In the genomic region with DNA sequence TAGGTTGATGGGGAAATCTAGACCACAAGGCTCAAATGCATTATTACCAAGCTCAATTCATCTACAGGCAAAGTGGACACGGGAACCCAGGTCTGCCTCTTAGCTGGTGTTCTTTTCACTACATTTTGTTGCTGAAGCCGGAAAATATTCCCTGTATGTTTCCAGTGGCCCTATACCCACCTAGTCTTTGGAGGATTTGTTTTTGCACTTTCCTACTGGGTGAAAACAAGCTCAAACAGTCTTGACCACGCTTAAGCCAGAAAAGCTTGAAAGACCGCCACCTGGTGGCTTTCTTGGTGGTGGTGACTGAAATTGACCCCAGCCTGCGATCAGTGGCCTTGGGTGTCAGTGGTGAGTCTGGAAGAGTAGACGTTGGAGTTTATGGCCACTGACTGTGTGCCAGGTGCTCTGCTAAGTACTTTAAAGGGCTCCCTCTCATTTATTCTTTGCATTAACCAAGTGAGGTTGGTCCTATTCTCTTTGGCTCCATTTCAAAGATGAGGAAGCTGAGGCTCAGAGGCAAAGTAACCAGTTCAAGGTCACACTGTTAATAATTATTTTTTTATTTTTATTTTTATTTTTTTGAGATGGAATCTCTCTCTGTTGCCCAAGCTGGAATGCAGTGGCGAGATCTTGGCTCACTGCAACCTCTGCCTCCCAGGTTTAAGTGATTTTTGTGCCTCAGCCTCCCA, we compare ENCODE assay signal across 9 cellular contexts. TPM values are rescaled to one million over a fixed set of nuclear protein-coding genes. Genes with fewer than 3 reads are reported as not detected.
A peak's percentile ranks its signal among the peaks of the same experiment; 100 is the strongest.
DNase-seq lines count a peak whose midpoint lies in the region; ATAC-seq and TF ChIP-seq lines count a peak whose summit lies in the region.
"Had no signal": no experiment of that assay in that cellular context is flagged by ENCODE, and none has a peak within 500 bp of the region (broad histone marks: within the 10 kb centered on the region; RNA-seq: fewer than 3 reads in every experiment).

No MANE protein-coding gene starts in this region.

- TF ChIP-seq CTCF in BJ (IDR thresholded peaks at IDR 0.05; ENCODE audit: insufficient read depth, low read depth, low read length) (peak; percentile 77), fibroblast of the aortic adventitia (IDR thresholded peaks at IDR 0.05; ENCODE audit: insufficient read depth, low read length) (peak; percentile 71)

- intact Hi-C loops in posterior vena cava (cut with DNase I) = no loop called here

- no peak for ATAC-seq in HG03025 (IDR thresholded peaks at IDR 0.05; ENCODE audit: low FRiP score, unreplicated experiment)

- CTCF ChIA-PET in BJ (lab: Yijun Ruan, JAX) = interaction anchor here (0.6 to 4.9 kb wide), 25 partner anchors 9 to 285 kb away, joined by 3 to 70 read pairs (median 3); a partner anchor contains a TSS

- no peaks in the 10 kb centered on the region for H3K36me3 ChIP-seq in BJ (ENCODE audit: control insufficient read depth, insufficient read depth, low read length)
- H3K36me3 ChIP-seq: neutrophil had no signal

- H3K27me3 ChIP-seq in BJ (ENCODE audit: control insufficient read depth, insufficient read depth, low read length) = peaks cover 11% of the 10 kb centered on the region

- POLR2A ChIA-PET in BJ (lab: Charles Lee) = no interaction called here

- H3K4me3 ChIP-seq in BJ (ENCODE audit: low read depth, low read length) (no peak overlapping the region), fibroblast of the aortic adventitia (ENCODE audit: low read depth, low read length) (no peak overlapping the region)

- no peak for DNase-seq in BJ (ENCODE audit: low read depth)
- DNase-seq in GM19238 (ENCODE audit: insufficient read length, low spot score) = peak; percentile 30
- peak; percentile 87 for DNase-seq in NCI-H510A treated with DMSO at 0.1 percent for 48 hours (lab: John Stamatoyannopoulos, UW)
- DNase-seq in activated T-cell treated with anti-CD3 and anti-CD28 coated beads for 4 hours = peak; percentile 26
- DNase-seq in fibroblast of the aortic adventitia (ENCODE audit: low read depth) = peak; percentile 66
- peak; percentile 42 for DNase-seq in occipital lobe (lab: John Stamatoyannopoulos, UW)
- no peak for DNase-seq in posterior vena cava (ENCODE audit: low spot score)

RNA-seq across cellular contexts. Expression of a gene that starts 11.1 kb away (rescaled TPM):
- not detected in 2 replicates for polyA plus RNA-seq in BJ (2011; rRNA removed)
- not detected in 2 replicates for polyA minus RNA-seq in BJ (2011; rRNA and poly(A)+ RNA removed)
- total RNA-seq in fibroblast of the aortic adventitia (ENCODE audit: low replicate concordance) = not detected in 2 replicates
- total RNA-seq in occipital lobe = 11.2 TPM
- 10 to 100 TPM; 22.9 to 24.5 TPM for total RNA-seq in posterior vena cava

Comparison
In these comparisons a context has a peak if more than half of its experiments do, and no peak if none do; other contexts are left out.
1. DNase-seq: peak in GM19238 (single experiment), NCI-H510A treated with DMSO at 0.1 percent for 48 hours (single experiment), activated T-cell treated with anti-CD3 and anti-CD28 coated beads for 4 hours (single experiment), fibroblast of the aortic adventitia (single experiment) and occipital lobe (single experiment); none in BJ (single experiment) and posterior vena cava (single experiment).
2. RNA of a gene that starts 11.1 kb away (total RNA-seq): 22.9 to 24.5 TPM in posterior vena cava and 11.2 TPM in occipital lobe (single experiment); not detected in fibroblast of the aortic adventitia; every median in the first group is over 10 times any median in the second.